Comparison of ENCODE assay signal across 1 cellular context in the genomic region with DNA sequence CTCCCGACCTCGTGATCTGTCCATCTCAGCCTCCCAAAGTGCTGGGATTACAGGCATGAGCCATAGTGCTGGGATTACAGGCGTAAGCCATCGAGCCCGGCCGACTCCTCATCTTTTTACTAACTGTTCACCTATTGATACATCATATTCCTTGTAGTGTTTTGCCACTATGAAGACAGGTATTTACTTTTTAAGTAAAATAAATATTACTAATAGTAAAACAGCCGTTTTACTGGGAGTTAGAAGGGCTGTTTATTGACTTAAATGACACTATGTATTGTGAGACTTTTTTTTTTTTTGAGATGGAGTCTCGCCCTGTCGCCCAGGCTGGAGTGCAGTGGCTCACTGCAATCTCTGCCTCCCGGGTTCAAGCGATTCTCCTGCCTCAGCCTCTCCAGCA.
TF ChIP-seq lines count a peak whose summit lies in the region.

No MANE protein-coding gene starts in this region.

TF ChIP-seq in A549, 52 proteins besides CTCF, POLR2A, EP300 and RAD21:
- TF ChIP-seq POLR2AphosphoS2 (conservative IDR thresholded peaks at IDR 0.05; ENCODE audit: low read length): no peak
